In the genomic region with DNA sequence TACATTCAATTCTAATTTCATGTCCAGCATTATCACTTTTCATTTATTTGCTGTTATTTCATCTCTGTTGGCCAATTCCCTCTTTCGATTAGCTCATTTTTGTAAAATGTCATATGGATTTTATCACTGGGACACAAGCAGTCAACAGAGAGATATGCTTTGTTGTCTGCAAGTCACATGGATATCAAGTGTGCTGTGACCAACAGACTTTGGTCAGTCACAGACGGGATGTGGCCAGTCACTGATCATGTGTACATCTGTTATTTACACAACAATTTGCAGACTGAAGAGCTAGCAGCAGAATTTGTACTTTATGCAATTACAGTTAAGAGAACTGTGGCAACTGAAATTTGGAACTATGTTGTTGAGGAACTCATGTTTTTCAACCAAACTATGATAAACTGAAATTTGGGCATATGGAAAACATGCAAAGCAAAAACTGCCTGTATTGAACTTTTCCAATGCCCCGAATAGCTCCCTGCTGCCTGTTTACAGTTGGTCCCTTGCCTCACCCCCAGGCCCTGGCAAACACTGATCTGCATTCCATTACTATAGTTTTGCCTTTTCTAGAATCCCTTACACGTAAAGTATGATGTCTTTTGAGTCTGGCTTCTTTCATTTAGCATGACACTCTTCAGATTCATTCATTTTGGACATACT, we compare ENCODE assay signal across 1 cellular context.
TF ChIP-seq lines count a peak whose summit lies in the region.

No MANE protein-coding gene starts in this region.

TF ChIP-seq in HepG2, 621 proteins besides CTCF, POLR2A, EP300 and RAD21 (continued from another document and continues in another):
- TF ChIP-seq ZNF609 (CRISPR knock-in tag; IDR thresholded peaks at IDR 0.05; ENCODE audit: borderline replicate concordance) (peak; percentile 29; the same call in 1 of the 2 replicates), GATAD1 (CRISPR knock-in tag; IDR thresholded peaks at IDR 0.05) (peak; percentile 22; the same call in 1 of the 2 replicates), DNMT1 (CRISPR knock-in tag; IDR thresholded peaks at IDR 0.05) (no peak), ZNF235 (CRISPR knock-in tag; IDR thresholded peaks at IDR 0.05; ENCODE audit: borderline replicate concordance) (no peak), NR3C1 (CRISPR knock-in tag; IDR thresholded peaks at IDR 0.05) (no peak), KDM4B (CRISPR knock-in tag; IDR thresholded peaks at IDR 0.05) (no peak), ZNF580 (CRISPR knock-in tag; IDR thresholded peaks at IDR 0.05; ENCODE audit: borderline replicate concordance, low read depth) (no peak), MED1 (CRISPR knock-in tag; IDR thresholded peaks at IDR 0.05) (peak; percentile 83), CCAR2 (optimal IDR thresholded peaks at IDR 0.05; ENCODE audit: low read depth, low read length) (no peak), CSRNP1 (CRISPR knock-in tag; IDR thresholded peaks at IDR 0.05) (no peak), PRMT3 (CRISPR knock-in tag; IDR thresholded peaks at IDR 0.05; ENCODE audit: borderline replicate concordance, low read depth) (no peak), ASH2L (IDR thresholded peaks at IDR 0.05; ENCODE audit: insufficient read length, low read depth, low read length) (peak; percentile 68), YEATS4 (CRISPR knock-in tag; IDR thresholded peaks at IDR 0.05; ENCODE audit: borderline replicate concordance) (no peak), NR2F2 (IDR thresholded peaks at IDR 0.05; ENCODE audit: borderline replicate concordance, low read depth) (no peak), TFDP1 (CRISPR knock-in tag; IDR thresholded peaks at IDR 0.05; ENCODE audit: borderline replicate concordance) (no peak), CBX5 (CRISPR knock-in tag; IDR thresholded peaks at IDR 0.05; ENCODE audit: borderline replicate concordance) (no peak), TCF7 (IDR thresholded peaks at IDR 0.05; ENCODE audit: low read depth) (peak; percentile 76), ZNF569 (CRISPR knock-in tag; IDR thresholded peaks at IDR 0.05; ENCODE audit: borderline replicate concordance) (no peak), NFIC (IDR thresholded peaks at IDR 0.05; ENCODE audit: low read length) (0 out of 2 replicates have a peak, but pooled peaks have one; percentile 68), TAF1 (CRISPR knock-in tag; IDR thresholded peaks at IDR 0.05) (no peak), ZNF83 (CRISPR knock-in tag; IDR thresholded peaks at IDR 0.05; ENCODE audit: borderline replicate concordance) (no peak), LCORL (IDR thresholded peaks at IDR 0.05) (0 out of 2 replicates have a peak, but pooled peaks have one; percentile 22), LCORL (CRISPR knock-in tag; IDR thresholded peaks at IDR 0.05) (peak; percentile 82), CREB1 (IDR thresholded peaks at IDR 0.05) (peak; percentile 63), CREB1 (CRISPR knock-in tag; IDR thresholded peaks at IDR 0.05) (peak; percentile 45; the same call in 1 of the 2 replicates), MED13 (CRISPR knock-in tag; IDR thresholded peaks at IDR 0.05) (no peak), DPF2 (CRISPR knock-in tag; IDR thresholded peaks at IDR 0.05; ENCODE audit: borderline replicate concordance, low read depth) (peak; percentile 83), ZNF749 (CRISPR knock-in tag; IDR thresholded peaks at IDR 0.05; ENCODE audit: borderline replicate concordance) (no peak), ZFP91 (CRISPR knock-in tag; IDR thresholded peaks at IDR 0.05; ENCODE audit: borderline replicate concordance) (no peak), HNF1B (CRISPR knock-in tag; IDR thresholded peaks at IDR 0.05) (peak; percentile 52; the same call in 1 of the 2 replicates), NR2C2 (CRISPR knock-in tag; IDR thresholded peaks at IDR 0.05; ENCODE audit: borderline replicate concordance) (no peak), CREM (IDR thresholded peaks at IDR 0.05) (peak; percentile 58), CREM (CRISPR knock-in tag; IDR thresholded peaks at IDR 0.05) (no peak), SRSF9 (IDR thresholded peaks at IDR 0.05; ENCODE audit: borderline replicate concordance, insufficient read depth, low read depth, low read length, poor library complexity, severe bottlenecking) (no peak), KAT8 (CRISPR knock-in tag; IDR thresholded peaks at IDR 0.05) (peak; percentile 51; the same call in 1 of the 2 replicates), BRD4 (CRISPR knock-in tag; IDR thresholded peaks at IDR 0.05) (no peak), LBX2 (CRISPR knock-in tag; IDR thresholded peaks at IDR 0.05; ENCODE audit: borderline replicate concordance) (no peak)
- TF ChIP-seq, protein P1, sequence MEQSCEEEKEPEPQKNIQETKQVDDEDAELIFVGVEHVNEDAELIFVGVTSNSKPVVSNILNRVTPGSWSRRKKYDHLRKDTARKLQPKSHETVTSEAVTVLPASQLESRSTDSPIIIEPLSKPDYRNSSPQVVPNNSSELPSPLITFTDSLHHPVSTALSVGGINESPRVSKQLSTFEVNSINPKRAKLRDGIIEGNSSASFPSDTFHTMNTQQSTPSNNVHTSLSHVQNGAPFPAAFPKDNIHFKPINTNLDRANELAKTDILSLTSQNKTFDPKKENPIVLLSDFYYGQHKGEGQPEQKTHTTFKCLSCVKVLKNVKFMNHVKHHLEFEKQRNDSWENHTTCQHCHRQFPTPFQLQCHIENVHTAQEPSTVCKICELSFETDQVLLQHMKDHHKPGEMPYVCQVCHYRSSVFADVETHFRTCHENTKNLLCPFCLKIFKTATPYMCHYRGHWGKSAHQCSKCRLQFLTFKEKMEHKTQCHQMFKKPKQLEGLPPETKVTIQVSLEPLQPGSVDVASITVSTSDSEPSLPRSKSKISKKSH (CRISPR knock-in tag; IDR thresholded peaks at IDR 0.05; ENCODE audit: borderline replicate concordance) = no peak
- TF ChIP-seq, protein P2, sequence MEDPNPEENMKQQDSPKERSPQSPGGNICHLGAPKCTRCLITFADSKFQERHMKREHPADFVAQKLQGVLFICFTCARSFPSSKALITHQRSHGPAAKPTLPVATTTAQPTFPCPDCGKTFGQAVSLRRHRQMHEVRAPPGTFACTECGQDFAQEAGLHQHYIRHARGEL (CRISPR knock-in tag; IDR thresholded peaks at IDR 0.05) = no peak
- TF ChIP-seq, protein P3, sequence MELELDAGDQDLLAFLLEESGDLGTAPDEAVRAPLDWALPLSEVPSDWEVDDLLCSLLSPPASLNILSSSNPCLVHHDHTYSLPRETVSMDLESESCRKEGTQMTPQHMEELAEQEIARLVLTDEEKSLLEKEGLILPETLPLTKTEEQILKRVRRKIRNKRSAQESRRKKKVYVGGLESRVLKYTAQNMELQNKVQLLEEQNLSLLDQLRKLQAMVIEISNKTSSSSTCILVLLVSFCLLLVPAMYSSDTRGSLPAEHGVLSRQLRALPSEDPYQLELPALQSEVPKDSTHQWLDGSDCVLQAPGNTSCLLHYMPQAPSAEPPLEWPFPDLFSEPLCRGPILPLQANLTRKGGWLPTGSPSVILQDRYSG (CRISPR knock-in tag; IDR thresholded peaks at IDR 0.05) = no peak
- TF ChIP-seq, protein P4, sequence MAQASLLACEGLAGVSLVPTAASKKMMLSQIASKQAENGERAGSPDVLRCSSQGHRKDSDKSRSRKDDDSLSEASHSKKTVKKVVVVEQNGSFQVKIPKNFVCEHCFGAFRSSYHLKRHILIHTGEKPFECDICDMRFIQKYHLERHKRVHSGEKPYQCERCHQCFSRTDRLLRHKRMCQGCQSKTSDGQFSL (CRISPR knock-in tag; IDR thresholded peaks at IDR 0.05) = no peak
- TF ChIP-seq, protein P5, sequence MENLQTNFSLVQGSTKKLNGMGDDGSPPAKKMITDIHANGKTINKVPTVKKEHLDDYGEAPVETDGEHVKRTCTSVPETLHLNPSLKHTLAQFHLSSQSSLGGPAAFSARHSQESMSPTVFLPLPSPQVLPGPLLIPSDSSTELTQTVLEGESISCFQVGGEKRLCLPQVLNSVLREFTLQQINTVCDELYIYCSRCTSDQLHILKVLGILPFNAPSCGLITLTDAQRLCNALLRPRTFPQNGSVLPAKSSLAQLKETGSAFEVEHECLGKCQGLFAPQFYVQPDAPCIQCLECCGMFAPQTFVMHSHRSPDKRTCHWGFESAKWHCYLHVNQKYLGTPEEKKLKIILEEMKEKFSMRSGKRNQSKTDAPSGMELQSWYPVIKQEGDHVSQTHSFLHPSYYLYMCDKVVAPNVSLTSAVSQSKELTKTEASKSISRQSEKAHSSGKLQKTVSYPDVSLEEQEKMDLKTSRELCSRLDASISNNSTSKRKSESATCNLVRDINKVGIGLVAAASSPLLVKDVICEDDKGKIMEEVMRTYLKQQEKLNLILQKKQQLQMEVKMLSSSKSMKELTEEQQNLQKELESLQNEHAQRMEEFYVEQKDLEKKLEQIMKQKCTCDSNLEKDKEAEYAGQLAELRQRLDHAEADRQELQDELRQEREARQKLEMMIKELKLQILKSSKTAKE (CRISPR knock-in tag; IDR thresholded peaks at IDR 0.05; ENCODE audit: borderline replicate concordance) = peak; percentile 85
